In the genomic region with DNA sequence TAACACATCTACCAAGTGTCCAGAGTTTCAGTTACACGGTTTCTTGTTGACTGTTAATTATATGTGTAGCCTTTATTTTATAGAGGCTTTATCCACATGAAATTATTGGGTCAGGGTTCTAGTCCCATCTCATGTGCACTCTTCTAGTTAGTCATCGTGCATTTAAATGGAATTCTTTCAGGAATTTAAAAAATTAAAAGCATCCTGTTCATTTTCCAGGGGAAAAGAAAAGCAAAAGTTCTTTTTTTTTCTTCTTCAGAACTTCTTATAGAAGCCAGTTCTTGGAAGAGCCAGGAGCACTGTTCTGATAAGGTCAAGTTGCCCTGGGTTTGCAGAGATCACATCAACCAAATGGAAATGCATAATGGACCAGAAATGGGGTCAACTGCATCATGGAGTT, we compare ENCODE assay signal across 14 cellular contexts.
DNase-seq lines count a peak whose midpoint lies in the region; ATAC-seq lines count a peak whose summit lies in the region.
"Had no signal": no experiment of that assay in that cellular context is flagged by ENCODE, and none has a peak within 500 bp of the region (broad histone marks: within the 10 kb centered on the region; RNA-seq: fewer than 3 reads in every experiment).

No MANE protein-coding gene starts in this region.

- peak; percentile 55 for DNase-seq in EL
- DNase-seq in HS-27A (ENCODE audit: low read depth): peak; percentile 8
- DNase-seq in fibroblast of peridontal ligament (ENCODE audit: extremely low read depth): peak; percentile 8
- no peak for DNase-seq in pons (ENCODE audit: low spot score)
- DNase-seq: 8988T; Caco-2; CD4-positive, CD25-positive, alpha-beta regulatory T cell; CD8-positive, alpha-beta T cell; DMS153; H7 had no signal

- ATAC-seq in HG02588 (IDR thresholded peaks at IDR 0.05; ENCODE audit: unreplicated experiment) (no peak), HG03469 (IDR thresholded peaks at IDR 0.05; ENCODE audit: unreplicated experiment) (no peak)
- ATAC-seq: A549; CD8-positive, alpha-beta T cell; HCT116 had no signal
